21 cellular contexts compared by ENCODE assay signal in the genomic region with DNA sequence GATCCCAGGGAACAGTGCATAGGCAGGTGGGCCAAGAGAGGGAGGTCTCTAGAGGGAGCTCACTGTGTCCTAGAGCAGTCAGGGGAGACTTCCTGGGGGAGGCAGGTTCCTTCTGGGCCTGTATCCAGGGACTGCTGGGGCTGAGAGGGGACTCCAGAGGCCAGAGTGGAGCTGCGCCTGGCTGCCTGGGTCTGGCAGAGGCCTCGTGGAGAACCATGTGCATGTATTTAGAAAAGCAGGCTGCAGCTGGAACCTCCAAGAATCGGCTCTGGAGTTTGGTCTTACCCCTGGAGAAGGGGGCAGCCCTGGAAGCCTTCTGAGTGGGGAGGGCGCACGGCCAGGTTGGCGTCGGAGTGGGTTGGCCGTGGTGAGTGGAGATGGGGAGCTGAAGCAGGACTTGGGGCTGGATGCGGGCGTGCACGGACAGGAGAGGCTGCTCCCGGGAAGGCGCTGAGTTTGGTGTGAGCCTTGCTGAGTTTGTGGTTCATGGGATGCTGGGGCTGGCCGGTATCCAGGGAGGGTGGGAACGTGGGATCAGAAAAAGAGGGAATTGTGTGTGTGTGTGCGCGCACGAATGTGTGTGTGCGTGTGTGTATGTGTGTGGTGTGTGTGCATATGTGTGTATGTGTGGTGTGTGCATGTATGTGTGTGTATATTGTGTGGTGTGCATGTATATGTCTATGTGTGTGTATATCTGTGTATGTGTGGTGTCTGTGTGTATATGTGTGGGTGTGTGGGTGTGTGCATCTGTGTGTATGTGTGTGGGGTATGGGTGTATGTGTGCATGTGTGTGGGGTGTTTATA. TPM values are rescaled to one million over a fixed set of nuclear protein-coding genes. Genes with fewer than 3 reads are reported as not detected.
DNase-seq lines count a peak whose midpoint lies in the region; ATAC-seq and TF ChIP-seq lines count a peak whose summit lies in the region.
"Had no signal": no experiment of that assay in that cellular context is flagged by ENCODE, and none has a peak within 500 bp of the region (broad histone marks: within the 10 kb centered on the region; RNA-seq: fewer than 3 reads in every experiment).

No MANE protein-coding gene starts in this region.

- no peak overlapping the region for H4K91ac ChIP-seq in trophoblast cell (ENCODE audit: low read depth, low read length)

- no peak overlapping the region for H4K12ac ChIP-seq in trophoblast cell (ENCODE audit: low read depth, low read length)

- H3K14ac ChIP-seq in trophoblast cell (ENCODE audit: low read length): no peak overlapping the region

- no peak for ATAC-seq in activated naive CD8-positive, alpha-beta T cell treated with anti-CD3 and anti-CD28 coated beads, Interleukin-2, amount 10 ng/mL, durations not matched to agents 7 days and 5 days (ENCODE audit: low read depth)
- peak; percentile 13 for ATAC-seq in foreskin keratinocyte

- H3K27me3 Mint-ChIP-seq in activated naive CD8-positive, alpha-beta T cell treated with anti-CD3 and anti-CD28 coated beads, Interleukin-2, amount 10 ng/mL, durations not matched to agents 7 days and 5 days: peaks cover 54% of the 10 kb centered on the region
- peaks cover 71% of the 10 kb centered on the region for H3K27me3 Mint-ChIP-seq in activated naive CD8-positive, alpha-beta T cell treated with anti-CD3 and anti-CD28 coated beads for 36 hours

- H3K4me3 ChIP-seq in SJCRH30: no peak overlapping the region
- no peak overlapping the region for H3K4me3 ChIP-seq in trophoblast cell (ENCODE audit: low read depth, low read length)
- H3K4me3 ChIP-seq: SJSA1 had no signal

- no peak overlapping the region for H3K18ac ChIP-seq in trophoblast cell (ENCODE audit: low read length)

- H3K4ac ChIP-seq in trophoblast cell (ENCODE audit: low read depth, low read length): no peak overlapping the region

- no peak overlapping the region for H2BK5ac ChIP-seq in trophoblast cell (ENCODE audit: low read depth, low read length, poor library complexity)

- H2AFZ ChIP-seq in trophoblast cell (ENCODE audit: insufficient read depth, low read length, poor library complexity): no peak overlapping the region

- no peak overlapping the region for H3K27ac ChIP-seq in SJCRH30
- H3K27ac ChIP-seq in foreskin keratinocyte: no peak overlapping the region
- H3K27ac ChIP-seq in trophoblast cell (ENCODE audit: low read depth, low read length): no peak overlapping the region
- H3K27ac ChIP-seq: esophagus squamous epithelium, parathyroid adenoma, SJSA1, vagina had no signal

- no peak overlapping the region for H2BK120ac ChIP-seq in trophoblast cell (ENCODE audit: insufficient read depth, low read length, poor library complexity)

- peak overlapping the region; percentile 42 for H2BK12ac ChIP-seq in trophoblast cell (ENCODE audit: low read length)

- peak overlapping the region; percentile 28 for H3K23ac ChIP-seq in trophoblast cell (ENCODE audit: low read length)

- no peak for DNase-seq in activated naive CD8-positive, alpha-beta T cell treated with anti-CD3 and anti-CD28 coated beads, Interleukin-2, amount 10 ng/mL, durations not matched to agents 7 days and 5 days
- no peak for DNase-seq in activated naive CD8-positive, alpha-beta T cell treated with anti-CD3 and anti-CD28 coated beads for 36 hours
- DNase-seq in SJCRH30 (peak; percentile 40 to 53), foreskin keratinocyte (no peak), trophoblast cell (no peak)
- DNase-seq in activated naive CD4-positive, alpha-beta T cell treated with Interleukin-2 at 50 U/mL for 16 hours: no peak
- DNase-seq in activated CD8-positive, alpha-beta memory T cell treated with anti-CD3 and anti-CD28 coated beads, Interleukin-2, amount 50 U/mL, for 4 hours: no peak
- DNase-seq in activated CD4-positive, alpha-beta T cell treated with anti-CD3 and anti-CD28 coated beads, Interleukin-2, amount 50 U/mL, for 48 hours: no peak
- DNase-seq: ACHN; activated CD4-positive, CD25-positive, alpha-beta regulatory T cell treated with anti-CD3 and anti-CD28 coated beads, Interleukin-2, amount 50 U/mL, for 72 hours; amniotic stem cell; caudate nucleus; DMS79; esophagus squamous epithelium; stimulated activated CD4-positive, alpha-beta T cell treated with anti-CD3 and anti-CD28 coated beads, Interleukin-2, amount 100 ng/mL, for 48 hours; T1000 had no signal

- H3K9ac ChIP-seq in trophoblast cell (ENCODE audit: low read length): no peak overlapping the region
- H3K9ac ChIP-seq: parathyroid adenoma had no signal

- no peak overlapping the region for H3K27ac Mint-ChIP-seq in activated naive CD8-positive, alpha-beta T cell treated with anti-CD3 and anti-CD28 coated beads, Interleukin-2, amount 10 ng/mL, durations not matched to agents 7 days and 5 days
- H3K27ac Mint-ChIP-seq in activated naive CD8-positive, alpha-beta T cell treated with anti-CD3 and anti-CD28 coated beads for 36 hours: no peak overlapping the region
- H3K27ac Mint-ChIP-seq: activated T-helper 2 cell treated with anti-CD3 and anti-CD28 coated beads, Interferon-gamma antibody, Interleukin-2, Interleukin-4, amounts not matched to agents 10 μg/mL and 5 μg/mL and 100 μg/mL, durations not matched to agents 14 hours and 24 hours and 36 hours had no signal

- no peaks in the 10 kb centered on the region for H3K36me3 Mint-ChIP-seq in activated naive CD8-positive, alpha-beta T cell treated with anti-CD3 and anti-CD28 coated beads, Interleukin-2, amount 10 ng/mL, durations not matched to agents 7 days and 5 days
- H3K36me3 Mint-ChIP-seq in activated naive CD8-positive, alpha-beta T cell treated with anti-CD3 and anti-CD28 coated beads for 36 hours: no peaks in the 10 kb centered on the region

- H3K36me3 ChIP-seq in SJCRH30 (no peaks in the 10 kb centered on the region), trophoblast cell (ENCODE audit: control insufficient read depth in 1 of 2, insufficient read depth in 2 of 2, low read length in 2 of 2) (no peaks in the 10 kb centered on the region)
- H3K36me3 ChIP-seq: esophagus squamous epithelium, SJSA1, vagina had no signal

- no peak overlapping the region for H2AK5ac ChIP-seq in trophoblast cell (ENCODE audit: low read length)

- WGBS in trophoblast cell (ENCODE audit: extremely low coverage, insufficient coverage, insufficient read length): no CpG with 5 or more reads among the region's 19 CpGs

- no peak overlapping the region for H3K4me2 ChIP-seq in trophoblast cell (ENCODE audit: low read length)

- peak overlapping the region; percentile 58 for H3K4me3 Mint-ChIP-seq in activated naive CD8-positive, alpha-beta T cell treated with anti-CD3 and anti-CD28 coated beads, Interleukin-2, amount 10 ng/mL, durations not matched to agents 7 days and 5 days
- no peak overlapping the region for H3K4me3 Mint-ChIP-seq in activated naive CD8-positive, alpha-beta T cell treated with anti-CD3 and anti-CD28 coated beads for 36 hours

- peaks cover 21% of the 10 kb centered on the region for H3K4me1 Mint-ChIP-seq in activated naive CD8-positive, alpha-beta T cell treated with anti-CD3 and anti-CD28 coated beads, Interleukin-2, amount 10 ng/mL, durations not matched to agents 7 days and 5 days
- peaks cover 15% of the 10 kb centered on the region for H3K4me1 Mint-ChIP-seq in activated naive CD8-positive, alpha-beta T cell treated with anti-CD3 and anti-CD28 coated beads for 36 hours

- no peaks in the 10 kb centered on the region for H3K79me2 ChIP-seq in trophoblast cell (ENCODE audit: control insufficient read depth, insufficient read depth, low read length, poor library complexity)
- H3K79me2 ChIP-seq: parathyroid adenoma had no signal

- H3K27me3 ChIP-seq in SJCRH30 (peaks cover 25% of the 10 kb centered on the region), foreskin keratinocyte (peaks cover 87% of the 10 kb centered on the region), trophoblast cell (ENCODE audit: insufficient read depth, low read length) (no peaks in the 10 kb centered on the region)
- H3K27me3 ChIP-seq: vagina had no signal

- H4K8ac ChIP-seq in trophoblast cell (ENCODE audit: low read depth, low read length): no peak overlapping the region

- H3K4me1 ChIP-seq in SJCRH30 (peaks cover 13% of the 10 kb centered on the region; the same call in 1 of the 2 replicates), foreskin keratinocyte (no peaks in the 10 kb centered on the region), trophoblast cell (ENCODE audit: control insufficient read depth in 1 of 2, insufficient read depth in 2 of 2, low read length in 2 of 2) (peaks cover 13 to 16% of the 10 kb centered on the region in 2 experiments)
- H3K4me1 ChIP-seq: parathyroid adenoma had no signal

- no peak for TF ChIP-seq CTCF in foreskin keratinocyte (conservative IDR thresholded peaks at IDR 0.05)

- POLR2A ChIA-PET in activated naive CD8-positive, alpha-beta T cell treated with anti-CD3 and anti-CD28 coated beads, Interleukin-2, amount 10 ng/mL, durations not matched to agents 7 days and 5 days (lab: Charles Lee): interaction anchor here (0.6 kb wide), 1 partner anchor 157 kb away, joined by 4 read pairs; no protein-coding TSS in a partner anchor

- H3K9me3 Mint-ChIP-seq in activated naive CD8-positive, alpha-beta T cell treated with anti-CD3 and anti-CD28 coated beads, Interleukin-2, amount 10 ng/mL, durations not matched to agents 7 days and 5 days: no peaks in the 10 kb centered on the region
- no peaks in the 10 kb centered on the region for H3K9me3 Mint-ChIP-seq in activated naive CD8-positive, alpha-beta T cell treated with anti-CD3 and anti-CD28 coated beads for 36 hours
- H3K9me3 Mint-ChIP-seq: activated T-helper 2 cell treated with anti-CD3 and anti-CD28 coated beads, Interferon-gamma antibody, Interleukin-2, Interleukin-4, amounts not matched to agents 10 μg/mL and 5 μg/mL and 100 μg/mL, durations not matched to agents 14 hours and 24 hours and 36 hours; CD4-positive, alpha-beta T cell had no signal

- no peaks in the 10 kb centered on the region for H3K9me3 ChIP-seq in SJCRH30 (replicated peaks)
- no peaks in the 10 kb centered on the region for H3K9me3 ChIP-seq in trophoblast cell (ENCODE audit: insufficient read depth, low read depth, low read length)
- H3K9me3 ChIP-seq: esophagus squamous epithelium, SJSA1, vagina had no signal

- H3K79me1 ChIP-seq in trophoblast cell (ENCODE audit: low read length): peaks cover 9% of the 10 kb centered on the region

RNA-seq across cellular contexts. Expression of gene VSTM2L, which starts 10.8 kb away (rescaled TPM):
- not detected for total RNA-seq in activated naive CD8-positive, alpha-beta T cell treated with anti-CD3 and anti-CD28 coated beads, Interleukin-2, amount 10 ng/mL, durations not matched to agents 7 days and 5 days
- total RNA-seq in activated naive CD8-positive, alpha-beta T cell treated with anti-CD3 and anti-CD28 coated beads for 36 hours: not detected
- total RNA-seq in SJCRH30 (2014; rRNA removed; shearing (Covaris generic)): 0.18 and 0.22 TPM in 2 replicates
- total RNA-seq in foreskin keratinocyte: 0.14 and 0.25 TPM in 2 replicates
- 0.26 and 0.27 TPM in 2 replicates for polyA plus RNA-seq in foreskin keratinocyte
- 6.7 and 7.5 TPM in 2 replicates for polyA plus RNA-seq in trophoblast cell (2013)
- total RNA-seq: CD4-positive, alpha-beta T cell; vagina had no signal

Comparison
In these comparisons a context has a peak if more than half of its experiments do, and no peak if none do; other contexts are left out.
1. DNase-seq: peak in SJCRH30 (2 of 2); none in activated naive CD8-positive, alpha-beta T cell treated with anti-CD3 and anti-CD28 coated beads, Interleukin-2, amount 10 ng/mL, durations not matched to agents 7 days and 5 days (single experiment), activated naive CD8-positive, alpha-beta T cell treated with anti-CD3 and anti-CD28 coated beads for 36 hours (single experiment), foreskin keratinocyte (0 of 2), trophoblast cell (0 of 2), activated naive CD4-positive, alpha-beta T cell treated with Interleukin-2 at 50 U/mL for 16 hours (single experiment), activated CD8-positive, alpha-beta memory T cell treated with anti-CD3 and anti-CD28 coated beads, Interleukin-2, amount 50 U/mL, for 4 hours (single experiment) and activated CD4-positive, alpha-beta T cell treated with anti-CD3 and anti-CD28 coated beads, Interleukin-2, amount 50 U/mL, for 48 hours (0 of 2).